1 cellular context compared by ENCODE assay signal in the genomic region with DNA sequence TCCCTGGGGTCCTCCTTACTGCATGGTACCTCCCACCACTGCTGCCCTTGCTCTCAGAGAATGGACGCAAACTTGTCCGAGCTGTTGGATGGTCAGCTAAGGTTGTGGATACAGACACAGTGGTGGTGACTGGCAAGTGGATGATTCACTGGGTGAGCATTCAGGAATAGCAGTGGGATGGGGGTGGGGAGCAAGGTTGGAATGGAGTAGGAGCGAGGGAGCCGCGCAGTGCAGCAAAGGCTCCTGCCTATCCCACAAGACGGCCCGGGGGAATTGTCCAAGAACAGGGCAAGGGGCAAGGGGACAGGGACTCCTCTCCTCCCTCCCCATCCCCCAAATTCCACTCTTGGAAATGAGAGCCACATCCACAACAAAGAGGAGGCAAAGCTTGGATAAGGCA.
TF ChIP-seq lines count a peak whose summit lies in the region.

No MANE protein-coding gene starts in this region.

TF ChIP-seq in IMR-90, 13 proteins besides CTCF, POLR2A, EP300 and RAD21 (continued from another document):
- TF ChIP-seq CHD1 (IDR thresholded peaks at IDR 0.05; ENCODE audit: low read depth, low read length) (no peak), RCOR1 (IDR thresholded peaks at IDR 0.05; ENCODE audit: insufficient replicate concordance, low read length) (no peak), RFX5 (IDR thresholded peaks at IDR 0.05; ENCODE audit: low read depth, low read length) (no peak), ELK1 (IDR thresholded peaks at IDR 0.05; ENCODE audit: borderline replicate concordance, low read depth, low read length) (no peak), CEBPB (IDR thresholded peaks at IDR 0.05; ENCODE audit: low read depth, low read length) (no peak), MAFK (IDR thresholded peaks at IDR 0.05; ENCODE audit: low read depth, low read length) (no peak), FOS (IDR thresholded peaks at IDR 0.05; ENCODE audit: low read depth, low read length) (no peak)
- TF ChIP-seq, protein P1, sequence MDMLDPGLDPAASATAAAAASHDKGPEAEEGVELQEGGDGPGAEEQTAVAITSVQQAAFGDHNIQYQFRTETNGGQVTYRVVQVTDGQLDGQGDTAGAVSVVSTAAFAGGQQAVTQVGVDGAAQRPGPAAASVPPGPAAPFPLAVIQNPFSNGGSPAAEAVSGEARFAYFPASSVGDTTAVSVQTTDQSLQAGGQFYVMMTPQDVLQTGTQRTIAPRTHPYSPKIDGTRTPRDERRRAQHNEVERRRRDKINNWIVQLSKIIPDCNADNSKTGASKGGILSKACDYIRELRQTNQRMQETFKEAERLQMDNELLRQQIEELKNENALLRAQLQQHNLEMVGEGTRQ (IDR thresholded peaks at IDR 0.05; ENCODE audit: low read depth, low read length), result no peak
